10 cellular contexts compared by ENCODE assay signal in genomic region chr14:76954371-76954770, GRCh38.
A peak's percentile ranks its signal among the peaks of the same experiment; 100 is the strongest.
DNase-seq lines count a peak whose midpoint lies in the region; ATAC-seq, FAIRE-seq and TF ChIP-seq lines count a peak whose summit lies in the region.
"Had no signal": no experiment of that assay in that cellular context is flagged by ENCODE, and none has a peak within 500 bp of the region (broad histone marks: within the 10 kb centered on the region; RNA-seq: fewer than 3 reads in every experiment).

No MANE protein-coding gene starts in this region.

- H3K4me3 ChIP-seq in HCT116 (replicated peaks in 1 of 2; ENCODE audit: low read depth in 1 of 2, low read length in 2 of 2) (peak overlapping the region in 1 of 2 experiments; percentile 42; a peak in 2 of 4 replicates), iPS-15b (ENCODE audit: low read depth, low read length) (no peak overlapping the region), skeletal muscle satellite cell (ENCODE audit: low read length) (no peak overlapping the region), HAP-1 (no peak overlapping the region), H7 (ENCODE audit: insufficient read depth, low read depth, low read length) (no peak overlapping the region)

- H3K27ac ChIP-seq in HCT116 (ENCODE audit: low read depth, low read length): peak overlapping the region; percentile 100

- H3K4me1 ChIP-seq in HCT116 (ENCODE audit: control insufficient read depth in 1 of 2, insufficient read depth in 2 of 2, low read length in 2 of 2) (peaks cover 93 to 99% of the 10 kb centered on the region in 2 experiments), iPS-15b (ENCODE audit: control insufficient read depth, insufficient read depth, low read length) (peaks cover 28% of the 10 kb centered on the region), skeletal muscle satellite cell (ENCODE audit: control insufficient read depth, insufficient read depth, low read length) (peaks cover 79% of the 10 kb centered on the region), HAP-1 (peaks cover 42% of the 10 kb centered on the region)

- intact Hi-C loops in HCT116 (cut with micrococcal nuclease): no loop called here
- intact Hi-C loops in activated CD8-positive, alpha-beta T cell treated with anti-CD3 and anti-CD28 coated beads for 36 hours (cut with micrococcal nuclease): no loop called here

- no peaks in the 10 kb centered on the region for H3K36me3 Mint-ChIP-seq in activated CD8-positive, alpha-beta T cell treated with anti-CD3 and anti-CD28 coated beads for 36 hours (ENCODE audit: low read depth)

- H3K27me3 ChIP-seq in HCT116 (ENCODE audit: insufficient read depth, low read length) (no peaks in the 10 kb centered on the region), iPS-15b (ENCODE audit: control insufficient read depth, insufficient read depth, low read length) (no peaks in the 10 kb centered on the region), skeletal muscle satellite cell (ENCODE audit: control insufficient read depth, insufficient read depth, low read length) (no peaks in the 10 kb centered on the region), HAP-1 (ENCODE audit: low read depth) (no peaks in the 10 kb centered on the region), H7 (ENCODE audit: control insufficient read depth, insufficient read depth, low read length) (no peaks in the 10 kb centered on the region)

- peak overlapping the region; percentile 94 for H3K27ac Mint-ChIP-seq in activated CD8-positive, alpha-beta T cell treated with anti-CD3 and anti-CD28 coated beads for 36 hours

- H3K4me1 Mint-ChIP-seq in activated CD8-positive, alpha-beta T cell treated with anti-CD3 and anti-CD28 coated beads for 36 hours (ENCODE audit: low read depth): peaks cover 58% of the 10 kb centered on the region

- no peaks in the 10 kb centered on the region for H3K9me2 ChIP-seq in HCT116 (ENCODE audit: insufficient read depth)

- no peaks in the 10 kb centered on the region for H4K20me1 ChIP-seq in HCT116 (ENCODE audit: insufficient read depth)

- TF ChIP-seq POLR2A in HCT116 (IDR thresholded peaks at IDR 0.05; ENCODE audit: borderline replicate concordance, extremely low read depth, insufficient read depth, insufficient read length): no peak
- no peak for TF ChIP-seq POLR2A in H54 (IDR thresholded peaks at IDR 0.05; ENCODE audit: low read depth, low read length)

- no peaks in the 10 kb centered on the region for H3K79me2 ChIP-seq in HCT116 (ENCODE audit: insufficient read depth, low read length)

- no peak overlapping the region for H3K4me3 Mint-ChIP-seq in activated CD8-positive, alpha-beta T cell treated with anti-CD3 and anti-CD28 coated beads for 36 hours

- DNase-seq in HCT116 (ENCODE audit: low read depth, low spot score): no peak
- no peak for DNase-seq in activated CD8-positive, alpha-beta T cell treated with anti-CD3 and anti-CD28 coated beads for 36 hours
- no peak for DNase-seq in HAP-1 (ENCODE audit: low spot score in 2 of 2)
- no peak for DNase-seq in ACHN
- DNase-seq in H7: no peak
- no peak for DNase-seq in H54 (ENCODE audit: insufficient read length, low spot score)
- DNase-seq: NCI-H2227 treated with DMSO at 0.1 percent for 48 hours had no signal

- no peak overlapping the region for H2AFZ ChIP-seq in HCT116 (ENCODE audit: low read depth, low read length, poor library complexity, severe bottlenecking)

- H3K4me2 ChIP-seq in HCT116 (ENCODE audit: low read length) (peak overlapping the region; percentile 93), skeletal muscle satellite cell (ENCODE audit: low read length) (peak overlapping the region; percentile 79)

- RAD21 ChIA-PET in HCT116 (lab: Charles Lee; ENCODE audit: low non-redundant PET in 1 of 2, low total read pairs in 2 of 2, uncharacterized antibody in 2 of 2, unreplicated experiment in 2 of 2): interaction anchor here in 1 of 2 experiments (0.7 to 1.4 kb wide), 2 partner anchors 91 to 135 kb away, joined by 3 to 6 read pairs; no protein-coding TSS in a partner anchor

- POLR2A ChIA-PET in HCT116 (lab: Charles Lee): interaction anchor here (1.3 to 2.5 kb wide), 5 partner anchors 8 to 86 kb away, joined by 4 to 30 read pairs (median 15); no protein-coding TSS in a partner anchor
- POLR2A ChIA-PET in activated CD8-positive, alpha-beta T cell treated with anti-CD3 and anti-CD28 coated beads for 36 hours (lab: Charles Lee): interaction anchor here (1.2 to 7.3 kb wide), 4 partner anchors 74 to 90 kb away, joined by 3 to 42 read pairs (median 15); partner anchors contain the start of gene IRF2BPL

- H3K9ac ChIP-seq in HCT116 (ENCODE audit: low read length): peak overlapping the region; percentile 78
- peak overlapping the region; percentile 65 for H3K9ac ChIP-seq in iPS-15b (ENCODE audit: low read depth, low read length)
- peak overlapping the region; percentile 84 for H3K9ac ChIP-seq in skeletal muscle satellite cell (ENCODE audit: low read depth, low read length)

- H3K36me3 ChIP-seq in HCT116 (ENCODE audit: control insufficient read depth in 1 of 2, insufficient read depth in 2 of 2, low read length in 2 of 2): no peaks in the 10 kb centered on the region
- H3K36me3 ChIP-seq in iPS-15b (ENCODE audit: control insufficient read depth, insufficient read depth, low read length): no peaks in the 10 kb centered on the region
- H3K36me3 ChIP-seq in skeletal muscle satellite cell (ENCODE audit: insufficient read depth, low read length): no peaks in the 10 kb centered on the region
- H3K36me3 ChIP-seq in HAP-1 (replicated peaks): no peaks in the 10 kb centered on the region
- no peaks in the 10 kb centered on the region for H3K36me3 ChIP-seq in H7 (replicated peaks; ENCODE audit: control insufficient read depth, insufficient read depth, low read length)

- TF ChIP-seq RAD21 in HCT116 (IDR thresholded peaks at IDR 0.05; ENCODE audit: low read depth): no peak

- TF ChIP-seq CTCF in HCT116 (IDR thresholded peaks at IDR 0.05 in 2 of 3, conservative IDR thresholded peaks at IDR 0.05 in 1 of 3; ENCODE audit: borderline replicate concordance in 1 of 3, insufficient read depth in 1 of 3, low read depth in 2 of 3, low read length in 2 of 3): no peak
- no peak for TF ChIP-seq CTCF in activated CD8-positive, alpha-beta T cell treated with anti-CD3 and anti-CD28 coated beads for 36 hours (IDR thresholded peaks at IDR 0.05)

- ATAC-seq in HCT116: no peak
- no peak for ATAC-seq in activated CD8-positive, alpha-beta T cell treated with anti-CD3 and anti-CD28 coated beads for 36 hours

- H3K9me3 Mint-ChIP-seq in activated CD8-positive, alpha-beta T cell treated with anti-CD3 and anti-CD28 coated beads for 36 hours: no peaks in the 10 kb centered on the region

- in situ Hi-C loops in HAP-1 (cut with MboI; ENCODE audit: low sequenced_read_pairs) (no loop called here), ACHN (cut with HindIII; ENCODE audit: low pct_ligation_motif_present, low pct_unique_long_range_greater_than_20kb, low sequenced_read_pairs) (no loop called here)

- no peaks in the 10 kb centered on the region for H3K27me3 Mint-ChIP-seq in activated CD8-positive, alpha-beta T cell treated with anti-CD3 and anti-CD28 coated beads for 36 hours

- no peaks in the 10 kb centered on the region for H3K9me3 ChIP-seq in HCT116 (ENCODE audit: control insufficient read depth in 1 of 2, insufficient read depth in 1 of 2, low read depth in 1 of 2, low read length in 2 of 2)
- no peaks in the 10 kb centered on the region for H3K9me3 ChIP-seq in iPS-15b (ENCODE audit: control insufficient read depth, insufficient read depth, low read length)
- H3K9me3 ChIP-seq in skeletal muscle satellite cell (replicated peaks; ENCODE audit: low read length): no peaks in the 10 kb centered on the region
- no peaks in the 10 kb centered on the region for H3K9me3 ChIP-seq in HAP-1

- CTCF ChIA-PET in HCT116 (lab: Charles Lee): interaction anchor here (1.5 kb wide), 2 partner anchors 41 to 69 kb away, joined by 4 to 8 read pairs; no protein-coding TSS in a partner anchor
- CTCF ChIA-PET in activated CD8-positive, alpha-beta T cell treated with anti-CD3 and anti-CD28 coated beads for 36 hours (lab: Charles Lee): interaction anchor here (1.1 to 4.6 kb wide), 8 partner anchors 18 to 117 kb away, joined by 3 to 35 read pairs (median 4); no protein-coding TSS in a partner anchor

- no peak for FAIRE-seq in H54 (lab: Jason Lieb, UNC)
- FAIRE-seq: small intestine had no signal

- BruUV-seq in HCT116 (replicated peaks; lab: Mats Ljungman, UMichigan): no TSS peak

TF ChIP-seq in HCT116, 20 proteins besides CTCF, POLR2A, EP300 and RAD21:
- TF ChIP-seq SIN3A (IDR thresholded peaks at IDR 0.05; ENCODE audit: low read depth) (no peak), YY1 (IDR thresholded peaks at IDR 0.05; ENCODE audit: extremely low read depth, insufficient replicate concordance, low read depth, low read length) (no peak), SRF (IDR thresholded peaks at IDR 0.05; ENCODE audit: low read depth) (no peak), ZNF274 (IDR thresholded peaks at IDR 0.05; ENCODE audit: low read depth, low read length) (no peak), CEBPB (IDR thresholded peaks at IDR 0.05; ENCODE audit: low read depth) (no peak), POLR2AphosphoS5 (IDR thresholded peaks at IDR 0.05; ENCODE audit: low read depth, low read length) (no peak), SP1 (IDR thresholded peaks at IDR 0.05; ENCODE audit: low read depth) (no peak), ZFX (IDR thresholded peaks at IDR 0.05) (no peak), JUND (IDR thresholded peaks at IDR 0.05) (no peak), CBX3 (IDR thresholded peaks at IDR 0.05; ENCODE audit: low read depth) (no peak), FOSL1 (IDR thresholded peaks at IDR 0.05; ENCODE audit: low read depth) (no peak)
